8 cellular contexts compared by ENCODE assay signal in genomic region chr17:7932483-7932891, GRCh38. TPM values are rescaled to one million over a fixed set of nuclear protein-coding genes. Genes with fewer than 3 reads are reported as not detected.
DNase-seq lines count a peak whose midpoint lies in the region; ATAC-seq and TF ChIP-seq lines count a peak whose summit lies in the region.

No MANE protein-coding gene starts in this region.

- peak overlapping the region; percentile 95 for H3K4me2 ChIP-seq in IMR-90 (ENCODE audit: low read depth, low read length)

- peaks cover 38 to 67% of the 10 kb centered on the region in 2 experiments for H3K79me1 ChIP-seq in IMR-90 (ENCODE audit: low read depth in 1 of 2, low read length in 2 of 2)

- H3K4me3 ChIP-seq in IMR-90 (ENCODE audit: insufficient read depth, low read depth, low read length) (peak overlapping the region; percentile 80), fibroblast of villous mesenchyme (ENCODE audit: low read depth, low read length) (peak overlapping the region; percentile 89)

- peak overlapping the region; percentile 95 for H4K91ac ChIP-seq in IMR-90 (ENCODE audit: insufficient read depth, low read depth, low read length)

- H2AK9ac ChIP-seq in IMR-90 (replicated peaks; ENCODE audit: low read depth, low read length, poor library complexity), result peak overlapping the region; percentile 97

- peak overlapping the region; percentile 78 to 95; a peak in 3 of 4 replicates for H4K8ac ChIP-seq in IMR-90 (ENCODE audit: low read depth in 2 of 2, low read length in 2 of 2)

- peaks cover 46% of the 10 kb centered on the region for H3K36me3 Mint-ChIP-seq in activated CD8-positive, alpha-beta T cell treated with anti-CD3 and anti-CD28 coated beads, Interleukin-2, amount 10 ng/mL, durations not matched to agents 7 days and 5 days (ENCODE audit: low read depth)
- peaks cover 31% of the 10 kb centered on the region for H3K36me3 Mint-ChIP-seq in nephron (ENCODE audit: low read depth)

- peaks cover 7% of the 10 kb centered on the region; the same call in 1 of the 2 replicates for H3K4me1 ChIP-seq in IMR-90 (ENCODE audit: control insufficient read depth, insufficient read depth, low read length)

- H3K56ac ChIP-seq in IMR-90 (ENCODE audit: extremely low read depth, insufficient read depth, low read length), result peak overlapping the region; percentile 86

- H2BK120ac ChIP-seq in IMR-90 (ENCODE audit: low read depth, low read length), result peak overlapping the region; percentile 78

- peak overlapping the region; percentile 95 for H3K4me3 Mint-ChIP-seq in activated CD8-positive, alpha-beta T cell treated with anti-CD3 and anti-CD28 coated beads, Interleukin-2, amount 10 ng/mL, durations not matched to agents 7 days and 5 days
- peak overlapping the region; percentile 95 to 98 (median 96) for H3K4me3 Mint-ChIP-seq in nephron

- CTCF ChIA-PET in IMR-90 (lab: Yijun Ruan, JAX), result interaction anchor here (0.5 to 1.9 kb wide), 4 partner anchors 12 to 167 kb away, joined by 3 to 6 read pairs (median 4); no protein-coding TSS in a partner anchor
- CTCF ChIA-PET in activated CD8-positive, alpha-beta T cell treated with anti-CD3 and anti-CD28 coated beads, Interleukin-2, amount 10 ng/mL, durations not matched to agents 7 days and 5 days (lab: Charles Lee), result interaction anchor here (0.8 to 9.7 kb wide), 24 partner anchors 9 to 187 kb away, joined by 3 to 128 read pairs (median 6); partner anchors contain the start of genes NAA38 and RNF227

- peak overlapping the region; percentile 69 for H4K5ac ChIP-seq in IMR-90 (ENCODE audit: low read depth, low read length)

- peaks cover 52% of the 10 kb centered on the region for H3K4me1 Mint-ChIP-seq in activated CD8-positive, alpha-beta T cell treated with anti-CD3 and anti-CD28 coated beads, Interleukin-2, amount 10 ng/mL, durations not matched to agents 7 days and 5 days (ENCODE audit: low read depth)
- peaks cover 42% of the 10 kb centered on the region for H3K4me1 Mint-ChIP-seq in nephron

- 0% methylated on average over 6 of the region's 17 CpGs; no CpG with 5 or more reads in 1 of the 2 experiments for WGBS in IMR-90 (ENCODE audit: extremely low coverage in 2 of 2, insufficient read length in 1 of 2), 2 experiments

- peak overlapping the region; percentile 94 for H3K9ac ChIP-seq in IMR-90 (ENCODE audit: low read depth, low read length)

- H2BK20ac ChIP-seq in IMR-90 (ENCODE audit: low read depth, low read length), result no peak overlapping the region

- peak overlapping the region; percentile 98 for H3K27ac Mint-ChIP-seq in activated CD8-positive, alpha-beta T cell treated with anti-CD3 and anti-CD28 coated beads, Interleukin-2, amount 10 ng/mL, durations not matched to agents 7 days and 5 days
- H3K27ac Mint-ChIP-seq in nephron, result peak overlapping the region; percentile 67 to 92 (median 83)

- H3K9me3 Mint-ChIP-seq in activated CD8-positive, alpha-beta T cell treated with anti-CD3 and anti-CD28 coated beads, Interleukin-2, amount 10 ng/mL, durations not matched to agents 7 days and 5 days (ENCODE audit: insufficient read depth), result no peaks in the 10 kb centered on the region
- no peaks in the 10 kb centered on the region for H3K9me3 Mint-ChIP-seq in nephron

- peaks cover 8% of the 10 kb centered on the region for H3K36me3 ChIP-seq in IMR-90 (ENCODE audit: control insufficient read depth, insufficient read depth, low read length)

- peak overlapping the region; percentile 96 for H3K4ac ChIP-seq in IMR-90 (ENCODE audit: low read depth, low read length)

- peak; percentile 70 for DNase-seq in activated CD8-positive, alpha-beta memory T cell treated with anti-CD3 and anti-CD28 coated beads for 24 hours
- no peak for DNase-seq in activated CD8-positive, alpha-beta memory T cell treated with anti-CD3 and anti-CD28 coated beads, Interleukin-2, amount 50 U/mL, for 4 hours
- DNase-seq in IMR-90, result peak; percentile 21
- DNase-seq in activated CD8-positive, alpha-beta T cell treated with anti-CD3 and anti-CD28 coated beads, Interleukin-2, amount 10 ng/mL, durations not matched to agents 7 days and 5 days, result peak; percentile 51
- peak; percentile 31 for DNase-seq in fibroblast of villous mesenchyme (ENCODE audit: low read depth)
- no peak for DNase-seq in NCI-H1417 treated with DMSO at 0.1 percent for 48 hours (lab: John Stamatoyannopoulos, UW)

- peak overlapping the region; percentile 97 for H3K23ac ChIP-seq in IMR-90 (ENCODE audit: low read depth, low read length)

- peak overlapping the region; percentile 97 for H2AFZ ChIP-seq in IMR-90 (replicated peaks; ENCODE audit: low read length, poor library complexity)

- BruUV-seq in IMR-90 (replicated peaks; lab: Mats Ljungman, UMichigan), result TSS peak; percentile 85

- ATAC-seq in IMR-90 (ENCODE audit: low read depth) (peak; percentile 35), GM21529 (IDR thresholded peaks at IDR 0.05; ENCODE audit: unreplicated experiment) (no peak)
- peak; percentile 38 for ATAC-seq in activated CD8-positive, alpha-beta T cell treated with anti-CD3 and anti-CD28 coated beads, Interleukin-2, amount 10 ng/mL, durations not matched to agents 7 days and 5 days

- H2BK5ac ChIP-seq in IMR-90 (ENCODE audit: low read depth, low read length, poor library complexity, severe bottlenecking), result peak overlapping the region; percentile 82

- H2AK5ac ChIP-seq in IMR-90 (ENCODE audit: low read depth, low read length), result peak overlapping the region; percentile 94

- peak overlapping the region; percentile 66; the same call in 1 of the 2 replicates for H3K18ac ChIP-seq in IMR-90 (ENCODE audit: low read depth, low read length)

- no peaks in the 10 kb centered on the region; the same call in 1 of the 2 replicates for H4K20me1 ChIP-seq in IMR-90 (ENCODE audit: insufficient read depth, low read length)

- intact Hi-C loops in IMR-90 (cut with micrococcal nuclease), result loop anchor here (1.0 to 5.0 kb wide), 3 partner anchors 17 to 125 kb away; no protein-coding TSS in a partner anchor

- dilution Hi-C loops in IMR-90 (cut with HindIII; ENCODE audit: low sequenced_read_pairs, unreplicated experiment), result no loop called here

- peak overlapping the region; percentile 90 for H3K27ac ChIP-seq in IMR-90 (ENCODE audit: insufficient read depth, low read length)

- POLR2A ChIA-PET in IMR-90 (lab: Charles Lee; ENCODE audit: unreplicated experiment), result interaction anchor here (0.6 to 1.5 kb wide), 3 partner anchors 15 to 17 kb away, joined by 4 to 6 read pairs (median 6); partner anchors contain the start of gene RNF227
- POLR2A ChIA-PET in activated CD8-positive, alpha-beta T cell treated with anti-CD3 and anti-CD28 coated beads, Interleukin-2, amount 10 ng/mL, durations not matched to agents 7 days and 5 days (lab: Charles Lee), result interaction anchor here (0.5 to 4.2 kb wide), 18 partner anchors 8 to 278 kb away, joined by 3 to 44 read pairs (median 4); partner anchors contain the start of genes AURKB, NAA38 and RNF227

- H3K14ac ChIP-seq in IMR-90 (replicated peaks; ENCODE audit: low read depth, low read length), result peak overlapping the region; percentile 99

- H3K9me3 ChIP-seq in IMR-90 (ENCODE audit: control insufficient read depth, insufficient read depth, low read length), result no peaks in the 10 kb centered on the region

- no peaks in the 10 kb centered on the region for H3K27me3 ChIP-seq in IMR-90 (ENCODE audit: control insufficient read depth, insufficient read depth, low read length)

- peaks cover 10% of the 10 kb centered on the region for H3K9me1 ChIP-seq in IMR-90 (ENCODE audit: insufficient read depth, low read length)

- H3K27me3 Mint-ChIP-seq in activated CD8-positive, alpha-beta T cell treated with anti-CD3 and anti-CD28 coated beads, Interleukin-2, amount 10 ng/mL, durations not matched to agents 7 days and 5 days (ENCODE audit: low read depth), result no peaks in the 10 kb centered on the region
- H3K27me3 Mint-ChIP-seq in nephron (ENCODE audit: low read depth), result no peaks in the 10 kb centered on the region

- TF ChIP-seq POLR2A in IMR-90 (IDR thresholded peaks at IDR 0.05; ENCODE audit: low read depth, low read length), result no peak

- TF ChIP-seq CTCF in IMR-90 (conservative IDR thresholded peaks at IDR 0.05; ENCODE audit: low read depth, low read length), result no peak
- TF ChIP-seq CTCF in fibroblast of villous mesenchyme (IDR thresholded peaks at IDR 0.05; ENCODE audit: insufficient read depth, low read depth, low read length), result no peak
- no peak for TF ChIP-seq CTCF in nephron (IDR thresholded peaks at IDR 0.05; ENCODE audit: unreplicated experiment in 3 of 3)

- 0 out of 3 replicates have a peak overlapping the region, but pooled peaks have one; percentile 54 for H2BK15ac ChIP-seq in IMR-90 (ENCODE audit: low read depth, low read length)

- in situ Hi-C loops in IMR-90 (cut with MboI; ENCODE audit: low sequenced_read_pairs), result no loop called here

- TF ChIP-seq RAD21 in IMR-90 (IDR thresholded peaks at IDR 0.05; ENCODE audit: low read length), result no peak

RNA-seq across cellular contexts. Expression of gene CNTROB, which starts 0.5 kb away (rescaled TPM):
- total RNA-seq in IMR-90 (2012; rRNA removed) (12.5 and 12.7 TPM in 2 replicates), fibroblast of villous mesenchyme (21.3 and 25.5 TPM in 2 replicates)
- 26.3 and 26.4 TPM in 2 replicates for polyA plus RNA-seq in IMR-90 (2012; rRNA removed)
- 16.7 and 17.4 TPM in 2 replicates for polyA plus RNA-seq in IMR-90 (2012; cell fraction: cytosol; rRNA removed)
- polyA plus RNA-seq in IMR-90 (2012; cell fraction: nucleus; rRNA removed; ENCODE audit: low replicate concordance), result 114 and 129 TPM in 2 replicates
- 10 to 100 TPM; 66.7 to 76.5 TPM for total RNA-seq in activated CD8-positive, alpha-beta T cell treated with anti-CD3 and anti-CD28 coated beads, Interleukin-2, amount 10 ng/mL, durations not matched to agents 7 days and 5 days

RNA-seq across cellular contexts. Expression of gene TRAPPC1, which starts 0.7 kb away (rescaled TPM):
- total RNA-seq in IMR-90 (2012; rRNA removed), result 31.4 and 50.4 TPM in 2 replicates
- 303 and 341 TPM in 2 replicates for polyA plus RNA-seq in IMR-90 (2012; rRNA removed)
- polyA plus RNA-seq in IMR-90 (2012; cell fraction: cytosol; rRNA removed), result 541 and 542 TPM in 2 replicates
- polyA plus RNA-seq in IMR-90 (2012; cell fraction: nucleus; rRNA removed; ENCODE audit: low replicate concordance), result 96.2 and 138 TPM in 2 replicates
- 100 to 1,000 TPM; 248 to 278 TPM for total RNA-seq in activated CD8-positive, alpha-beta T cell treated with anti-CD3 and anti-CD28 coated beads, Interleukin-2, amount 10 ng/mL, durations not matched to agents 7 days and 5 days
- total RNA-seq in fibroblast of villous mesenchyme, result 42.7 and 47.4 TPM in 2 replicates

RNA-seq across cellular contexts. Expression of gene KCNAB3, which starts 2.8 kb away (rescaled TPM):
- total RNA-seq in IMR-90 (2012; rRNA removed) (0.36 and 0.56 TPM in 2 replicates), fibroblast of villous mesenchyme (1.3 and 1.7 TPM in 2 replicates)
- polyA plus RNA-seq in IMR-90 (2012; rRNA removed), result 4.2 and 4.9 TPM in 2 replicates
- 1.4 and 1.9 TPM in 2 replicates for polyA plus RNA-seq in IMR-90 (2012; cell fraction: cytosol; rRNA removed)
- polyA plus RNA-seq in IMR-90 (2012; cell fraction: nucleus; rRNA removed; ENCODE audit: low replicate concordance), result 55.4 and 58.5 TPM in 2 replicates
- total RNA-seq in activated CD8-positive, alpha-beta T cell treated with anti-CD3 and anti-CD28 coated beads, Interleukin-2, amount 10 ng/mL, durations not matched to agents 7 days and 5 days, result 10 to 100 TPM in 1 of 2 experiments, 1 to 10 TPM in 1; 8.8 to 10.3 TPM

RNA-seq across cellular contexts. Expression of gene RNF227, which starts 16.4 kb away (rescaled TPM):
- total RNA-seq in IMR-90 (2012; rRNA removed) (1.3 and 1.4 TPM in 2 replicates), fibroblast of villous mesenchyme (2.2 and 4.2 TPM in 2 replicates)
- 2.7 and 3.1 TPM in 2 replicates for polyA plus RNA-seq in IMR-90 (2012; rRNA removed)
- 0.78 and 1.3 TPM in 2 replicates for polyA plus RNA-seq in IMR-90 (2012; cell fraction: cytosol; rRNA removed)
- polyA plus RNA-seq in IMR-90 (2012; cell fraction: nucleus; rRNA removed; ENCODE audit: low replicate concordance), result 3.8 and 4.5 TPM in 2 replicates
- 1 to 10 TPM; 4.2 TPM for total RNA-seq in activated CD8-positive, alpha-beta T cell treated with anti-CD3 and anti-CD28 coated beads, Interleukin-2, amount 10 ng/mL, durations not matched to agents 7 days and 5 days

RNA-seq across cellular contexts. Expression of gene CHD3, which starts 43.9 kb away (rescaled TPM):
- total RNA-seq in IMR-90 (2012; rRNA removed), result 67.2 and 78.1 TPM in 2 replicates
- polyA plus RNA-seq in IMR-90 (2012; rRNA removed), result 55.1 and 65.4 TPM in 2 replicates
- polyA plus RNA-seq in IMR-90 (2012; cell fraction: cytosol; rRNA removed), result 53.4 and 59.5 TPM in 2 replicates
- polyA plus RNA-seq in IMR-90 (2012; cell fraction: nucleus; rRNA removed; ENCODE audit: low replicate concordance), result 202 and 231 TPM in 2 replicates
- 100 to 1,000 TPM; 125 to 129 TPM for total RNA-seq in activated CD8-positive, alpha-beta T cell treated with anti-CD3 and anti-CD28 coated beads, Interleukin-2, amount 10 ng/mL, durations not matched to agents 7 days and 5 days
- total RNA-seq in fibroblast of villous mesenchyme, result 103 and 111 TPM in 2 replicates

Comparison
In these comparisons a context has a peak if more than half of its experiments do, and no peak if none do; other contexts are left out.
1. DNase-seq: peak in activated CD8-positive, alpha-beta memory T cell treated with anti-CD3 and anti-CD28 coated beads for 24 hours (single experiment), IMR-90 (single experiment), activated CD8-positive, alpha-beta T cell treated with anti-CD3 and anti-CD28 coated beads, Interleukin-2, amount 10 ng/mL, durations not matched to agents 7 days and 5 days (single experiment) and fibroblast of villous mesenchyme (single experiment); none in activated CD8-positive, alpha-beta memory T cell treated with anti-CD3 and anti-CD28 coated beads, Interleukin-2, amount 50 U/mL, for 4 hours (single experiment) and NCI-H1417 treated with DMSO at 0.1 percent for 48 hours (single experiment).